ENCODE assay signal across 10 cellular contexts in the genomic region with DNA sequence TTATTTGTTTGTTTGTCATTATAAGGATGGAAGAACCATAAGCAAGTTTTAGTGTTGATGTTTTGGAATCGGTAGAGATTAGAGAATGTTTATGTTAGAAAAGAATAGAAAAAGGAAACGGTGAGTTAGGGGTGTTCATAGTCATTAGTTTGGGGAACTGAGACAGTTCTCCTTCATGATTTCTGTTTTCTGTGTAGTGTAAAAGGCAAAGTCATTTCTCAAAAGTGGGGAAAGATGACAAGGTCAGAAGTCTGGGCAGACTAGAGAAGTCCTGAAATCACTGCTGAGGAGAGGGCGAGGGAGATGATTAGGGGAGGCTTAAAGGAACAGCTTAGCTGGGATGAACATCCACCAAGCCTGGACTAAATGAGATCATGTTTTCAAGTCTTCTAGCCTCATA.
DNase-seq lines count a peak whose midpoint lies in the region; ATAC-seq and TF ChIP-seq lines count a peak whose summit lies in the region.
"Had no signal": no experiment of that assay in that cellular context is flagged by ENCODE, and none has a peak within 500 bp of the region (broad histone marks: within the 10 kb centered on the region; RNA-seq: fewer than 3 reads in every experiment).

No MANE protein-coding gene starts in this region.

- DNase-seq in memory B cell (ENCODE audit: low spot score in 2 of 2) (no peak), NCI-H774 (lab: John Stamatoyannopoulos, UW) (no peak), type B pancreatic cell (ENCODE audit: extremely low spot score, unreplicated experiment) (no peak), DMS79 (lab: John Stamatoyannopoulos, UW) (no peak)
- DNase-seq: DMS153, foreskin melanocyte, NCI-H748 treated with DMSO at 0.1 percent for 48 hours had no signal

- ATAC-seq in GM18909 (IDR thresholded peaks at IDR 0.05; ENCODE audit: poor library complexity, unreplicated experiment) = peak; percentile 64
- peak; percentile 68 for ATAC-seq in GM21717 (IDR thresholded peaks at IDR 0.05; ENCODE audit: unreplicated experiment)
- peak; percentile 50 for ATAC-seq in HG03175 (IDR thresholded peaks at IDR 0.05; ENCODE audit: unreplicated experiment)
- ATAC-seq in memory B cell (ENCODE audit: low read depth) = peak; percentile 49

- no peaks in the 10 kb centered on the region for H3K27me3 Mint-ChIP-seq in memory B cell
- H3K27me3 Mint-ChIP-seq in type B pancreatic cell = no peaks in the 10 kb centered on the region

- peaks cover 10% of the 10 kb centered on the region for H3K4me1 Mint-ChIP-seq in memory B cell
- H3K4me1 Mint-ChIP-seq in type B pancreatic cell (ENCODE audit: unreplicated experiment) = peaks cover 9% of the 10 kb centered on the region

- no peak overlapping the region for H3K27ac Mint-ChIP-seq in memory B cell
- no peak overlapping the region for H3K27ac Mint-ChIP-seq in type B pancreatic cell

- TF ChIP-seq CTCF in type B pancreatic cell (conservative IDR thresholded peaks at IDR 0.05) = no peak

- no peaks in the 10 kb centered on the region for H3K9me3 Mint-ChIP-seq in memory B cell
- peaks cover 1% of the 10 kb centered on the region for H3K9me3 Mint-ChIP-seq in type B pancreatic cell

- H3K4me3 Mint-ChIP-seq in memory B cell = peak overlapping the region; percentile 0
- H3K4me3 Mint-ChIP-seq in type B pancreatic cell = no peak overlapping the region

- H3K36me3 Mint-ChIP-seq in memory B cell (no peaks in the 10 kb centered on the region), type B pancreatic cell (no peaks in the 10 kb centered on the region)
